8 cellular contexts compared by ENCODE assay signal in genomic region chr21:34890258-34890723, GRCh38.
DNase-seq lines count a peak whose midpoint lies in the region; ATAC-seq and TF ChIP-seq lines count a peak whose summit lies in the region.

No MANE protein-coding gene starts in this region.

- peaks cover 23% of the 10 kb centered on the region for H3K4me1 ChIP-seq in lower lobe of right lung

- no peaks in the 10 kb centered on the region for H3K27me3 Mint-ChIP-seq in activated naive CD4-positive, alpha-beta T cell treated with anti-CD3 and anti-CD28 coated beads, Interleukin-2, amount 50 U/mL, for 24 hours
- peaks cover 2% of the 10 kb centered on the region for H3K27me3 Mint-ChIP-seq in activated naive CD8-positive, alpha-beta T cell treated with anti-CD3 and anti-CD28 coated beads, Interleukin-2, amount 50 U/mL, for 24 hours
- peaks cover 75% of the 10 kb centered on the region for H3K27me3 Mint-ChIP-seq in type B pancreatic cell

- peak overlapping the region; percentile 70 for H3K4me3 ChIP-seq in lower lobe of right lung

- no peaks in the 10 kb centered on the region for H3K9me3 ChIP-seq in lower lobe of right lung

- peak overlapping the region; percentile 26 for H3K4me3 Mint-ChIP-seq in activated naive CD4-positive, alpha-beta T cell treated with anti-CD3 and anti-CD28 coated beads, Interleukin-2, amount 50 U/mL, for 24 hours
- H3K4me3 Mint-ChIP-seq in activated naive CD8-positive, alpha-beta T cell treated with anti-CD3 and anti-CD28 coated beads, Interleukin-2, amount 50 U/mL, for 24 hours = peak overlapping the region; percentile 87
- H3K4me3 Mint-ChIP-seq in type B pancreatic cell = peak overlapping the region; percentile 11

- H3K27ac ChIP-seq in lower lobe of right lung = peak overlapping the region; percentile 95

- H3K27me3 ChIP-seq in lower lobe of right lung (ENCODE audit: low read depth) = peaks cover 37% of the 10 kb centered on the region

- TF ChIP-seq CTCF in lower lobe of right lung (IDR thresholded peaks at IDR 0.05) (no peak), type B pancreatic cell (conservative IDR thresholded peaks at IDR 0.05) (peak; percentile 43)

- H3K4me1 Mint-ChIP-seq in activated naive CD4-positive, alpha-beta T cell treated with anti-CD3 and anti-CD28 coated beads, Interleukin-2, amount 50 U/mL, for 24 hours = peaks cover 49% of the 10 kb centered on the region
- H3K4me1 Mint-ChIP-seq in activated naive CD8-positive, alpha-beta T cell treated with anti-CD3 and anti-CD28 coated beads, Interleukin-2, amount 50 U/mL, for 24 hours = peaks cover 64% of the 10 kb centered on the region
- peaks cover 17% of the 10 kb centered on the region for H3K4me1 Mint-ChIP-seq in type B pancreatic cell (ENCODE audit: unreplicated experiment)

- no peak for ATAC-seq in activated naive CD8-positive, alpha-beta T cell treated with anti-CD3 and anti-CD28 coated beads, Interleukin-2, amount 50 U/mL, for 24 hours
- no peak for ATAC-seq in lower lobe of right lung

- intact Hi-C loops in lower lobe of right lung (cut with DNase I) = no loop called here

- peak overlapping the region; percentile 70 for H3K27ac Mint-ChIP-seq in activated naive CD4-positive, alpha-beta T cell treated with anti-CD3 and anti-CD28 coated beads, Interleukin-2, amount 50 U/mL, for 24 hours
- H3K27ac Mint-ChIP-seq in activated naive CD8-positive, alpha-beta T cell treated with anti-CD3 and anti-CD28 coated beads, Interleukin-2, amount 50 U/mL, for 24 hours = peak overlapping the region; percentile 62
- no peak overlapping the region for H3K27ac Mint-ChIP-seq in type B pancreatic cell

- no peak for DNase-seq in activated naive CD4-positive, alpha-beta T cell treated with anti-CD3 and anti-CD28 coated beads, Interleukin-2, amount 50 U/mL, for 16 hours
- no peak for DNase-seq in activated naive CD8-positive, alpha-beta T cell treated with anti-CD3 and anti-CD28 coated beads, Interleukin-2, amount 50 U/mL, for 24 hours
- DNase-seq in lower lobe of right lung (no peak), type B pancreatic cell (ENCODE audit: extremely low spot score, unreplicated experiment) (no peak), NCI-H1694 treated with DMSO at 0.1 percent for 48 hours (lab: John Stamatoyannopoulos, UW) (no peak), putamen (ENCODE audit: low spot score) (no peak), NCI-H345 treated with DMSO at 0.1 percent for 48 hours (lab: John Stamatoyannopoulos, UW; ENCODE audit: unreplicated experiment) (no peak)

- H3K36me3 Mint-ChIP-seq in activated naive CD4-positive, alpha-beta T cell treated with anti-CD3 and anti-CD28 coated beads, Interleukin-2, amount 50 U/mL, for 24 hours = peaks cover 5% of the 10 kb centered on the region
- peaks cover 10% of the 10 kb centered on the region for H3K36me3 Mint-ChIP-seq in activated naive CD8-positive, alpha-beta T cell treated with anti-CD3 and anti-CD28 coated beads, Interleukin-2, amount 50 U/mL, for 24 hours (ENCODE audit: low read depth)
- H3K36me3 Mint-ChIP-seq in type B pancreatic cell = no peaks in the 10 kb centered on the region

- H3K9me3 Mint-ChIP-seq in activated naive CD4-positive, alpha-beta T cell treated with anti-CD3 and anti-CD28 coated beads, Interleukin-2, amount 50 U/mL, for 24 hours = no peaks in the 10 kb centered on the region
- no peaks in the 10 kb centered on the region for H3K9me3 Mint-ChIP-seq in activated naive CD8-positive, alpha-beta T cell treated with anti-CD3 and anti-CD28 coated beads, Interleukin-2, amount 50 U/mL, for 24 hours
- no peaks in the 10 kb centered on the region for H3K9me3 Mint-ChIP-seq in type B pancreatic cell

- no peaks in the 10 kb centered on the region for H3K36me3 ChIP-seq in lower lobe of right lung

Comparison
In these comparisons a context has a peak if more than half of its experiments do, and no peak if none do; other contexts are left out.
1. H3K4me3 Mint-ChIP-seq: peak in every context shown above with its lines; median percentile 87 in activated naive CD8-positive, alpha-beta T cell treated with anti-CD3 and anti-CD28 coated beads, Interleukin-2, amount 50 U/mL, for 24 hours; 26 in activated naive CD4-positive, alpha-beta T cell treated with anti-CD3 and anti-CD28 coated beads, Interleukin-2, amount 50 U/mL, for 24 hours; 11 in type B pancreatic cell.